In the genomic region with DNA sequence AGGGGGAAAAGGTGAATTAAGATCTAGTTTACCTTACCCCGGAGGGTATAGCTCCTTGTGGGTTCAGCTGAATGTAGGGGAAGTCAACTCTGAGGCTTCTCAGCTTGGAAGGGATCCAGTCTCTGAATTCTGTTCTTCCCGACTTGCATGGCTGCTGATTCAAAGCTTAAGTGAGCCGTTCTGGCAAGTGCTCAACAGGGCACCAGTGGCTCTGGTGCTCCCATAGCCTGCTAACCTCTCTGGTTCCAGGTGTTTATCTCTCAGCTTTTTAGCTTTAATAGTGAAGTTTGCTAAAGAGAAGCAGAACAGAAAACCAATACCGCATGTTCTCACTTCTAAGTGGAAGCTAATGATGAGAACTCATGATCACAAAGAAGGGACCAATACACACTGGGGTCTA, we compare ENCODE assay signal across 19 cellular contexts. TPM values are rescaled to one million over a fixed set of nuclear protein-coding genes. Genes with fewer than 3 reads are reported as not detected.
DNase-seq lines count a peak whose midpoint lies in the region; ATAC-seq, FAIRE-seq and TF ChIP-seq lines count a peak whose summit lies in the region.
"Had no signal": no experiment of that assay in that cellular context is flagged by ENCODE, and none has a peak within 500 bp of the region (broad histone marks: within the 10 kb centered on the region; RNA-seq: fewer than 3 reads in every experiment).

No MANE protein-coding gene starts in this region.

- H3K9me1 ChIP-seq in keratinocyte (ENCODE audit: control insufficient read depth, extremely low read depth, insufficient read depth, low read length) = no peaks in the 10 kb centered on the region

- WGBS in GM23248 (ENCODE audit: low coverage in 1 of 2, low lambda C conversion rate in 2 of 2, missing lambda C conversion rate in 2 of 2), 2 experiments = 53 to 66% methylated on average over 4 of the region's 4 CpGs

- no peaks in the 10 kb centered on the region for H3K27me3 ChIP-seq in keratinocyte (ENCODE audit: control insufficient read depth, extremely low read depth, insufficient read depth, low read length)
- H3K27me3 ChIP-seq in GM23248 (replicated peaks; ENCODE audit: insufficient read depth) = no peaks in the 10 kb centered on the region

- no peak for TF ChIP-seq CTCF in keratinocyte (optimal IDR thresholded peaks at IDR 0.05 in 1 of 3, IDR thresholded peaks at IDR 0.05 in 1 of 3, conservative IDR thresholded peaks at IDR 0.05 in 1 of 3; ENCODE audit: extremely low read depth in 1 of 3, insufficient read depth in 2 of 3, low read length in 3 of 3)

- peak; percentile 15 for DNase-seq in DMS79 (lab: John Stamatoyannopoulos, UW)
- peak; percentile 64 for DNase-seq in astrocyte of the hippocampus (ENCODE audit: low read depth, low spot score)
- DNase-seq in keratinocyte (ENCODE audit: low read depth, low spot score) = no peak
- DNase-seq in GM23248 = no peak
- no peak for DNase-seq in HT-29 (ENCODE audit: low spot score)
- DNase-seq: DMS 273 treated with DMSO at 0.1 percent for 48 hours, EL, NCI-H146, NCI-H2081, NCI-H226, NCI-H526 treated with DMSO at 0.1 percent for 48 hours, OCI-M1, RPMI8226, SIG-M5 had no signal

- H3K9ac ChIP-seq in keratinocyte (ENCODE audit: control insufficient read depth, extremely low read depth, insufficient read depth, low read length) = no peak overlapping the region
- H3K9ac ChIP-seq in GM23248 = no peak overlapping the region

- H3K79me2 ChIP-seq in keratinocyte (ENCODE audit: control insufficient read depth, insufficient read depth, low read length) = no peaks in the 10 kb centered on the region
- H3K79me2 ChIP-seq in GM23248 (ENCODE audit: insufficient read depth) = no peaks in the 10 kb centered on the region

- H4K20me1 ChIP-seq in keratinocyte (ENCODE audit: control insufficient read depth, extremely low read depth, insufficient read depth, low read length) (no peaks in the 10 kb centered on the region), GM23248 (ENCODE audit: insufficient read depth) (no peaks in the 10 kb centered on the region)

- no peaks in the 10 kb centered on the region for H3F3A ChIP-seq in GM23248 (ENCODE audit: insufficient read depth)

- in situ Hi-C loops in GM23248 (cut with MboI) = no loop called here

- H3K36me3 ChIP-seq in keratinocyte (ENCODE audit: control insufficient read depth in 2 of 2, extremely low read depth in 1 of 2, insufficient read depth in 2 of 2, low read length in 2 of 2) (no peaks in the 10 kb centered on the region), GM23248 (ENCODE audit: low read depth) (no peaks in the 10 kb centered on the region)
- H3K36me3 ChIP-seq: HAP-1 had no signal

- H3K4me3 ChIP-seq in keratinocyte (ENCODE audit: control insufficient read depth in 2 of 3, extremely low read depth in 1 of 3, insufficient read depth in 2 of 3, low read depth in 1 of 3, low read length in 3 of 3) = no peak overlapping the region
- no peak overlapping the region for H3K4me3 ChIP-seq in GM23248
- H3K4me3 ChIP-seq: HAP-1 had no signal

- H3K9me3 ChIP-seq in keratinocyte (ENCODE audit: control insufficient read depth, low read depth, low read length) (no peaks in the 10 kb centered on the region), GM23248 (ENCODE audit: low read depth) (no peaks in the 10 kb centered on the region)
- H3K9me3 ChIP-seq: HAP-1 had no signal

- ATAC-seq in HG02870 (IDR thresholded peaks at IDR 0.05; ENCODE audit: unreplicated experiment) (peak; percentile 44), HG02763 (IDR thresholded peaks at IDR 0.05; ENCODE audit: unreplicated experiment) (no peak)

- no peaks in the 10 kb centered on the region for H3K9me2 ChIP-seq in GM23248 (ENCODE audit: insufficient read depth)

- no peak for FAIRE-seq in keratinocyte (lab: Jason Lieb, UNC)

- H3K4me1 ChIP-seq in keratinocyte (ENCODE audit: control insufficient read depth, extremely low read depth, insufficient read depth, low read length) (peaks cover 3% of the 10 kb centered on the region), GM23248 (ENCODE audit: insufficient read depth) (no peaks in the 10 kb centered on the region)
- H3K4me1 ChIP-seq: HAP-1 had no signal

- H3K4me2 ChIP-seq in keratinocyte (ENCODE audit: control insufficient read depth, extremely low read depth, insufficient read depth, low read depth, low read length) = peak overlapping the region; percentile 14
- no peak overlapping the region for H3K4me2 ChIP-seq in GM23248 (ENCODE audit: unreplicated experiment)

- H3K27ac ChIP-seq in keratinocyte (ENCODE audit: control insufficient read depth, insufficient read depth, low read length) (no peak overlapping the region), GM23248 (no peak overlapping the region)
- H3K27ac ChIP-seq: C4-2B, HL-60 had no signal

- dilution Hi-C loops in keratinocyte (cut with MboI; ENCODE audit: extremely low pct_ligation_motif_present, low sequenced_read_pairs) = no loop called here

- H2AFZ ChIP-seq in keratinocyte (ENCODE audit: control insufficient read depth, low read length) (peak overlapping the region; percentile 8), GM23248 (no peak overlapping the region)

RNA-seq across cellular contexts. Expression of a gene that starts 46.3 kb away (rescaled TPM):
- 11.9 to 28.6 TPM (median 14.5 TPM) in 3 replicates for polyA plus RNA-seq in keratinocyte
- polyA plus RNA-seq in keratinocyte (2011; ENCODE audit: low read depth) = 9.2 TPM
- polyA plus RNA-seq in keratinocyte (2011; cell fraction: cytosol; rRNA removed) = 6.2 and 13.6 TPM in 2 replicates
- polyA plus RNA-seq in keratinocyte (2011; cell fraction: nucleus; rRNA removed) = 4.7 and 5.8 TPM in 2 replicates
- polyA plus RNA-seq in keratinocyte (2012; ENCODE audit: low replicate concordance) = 5.2 and 13.6 TPM in 2 replicates
- polyA minus RNA-seq in keratinocyte = 2.7 to 19.9 TPM (median 3.0 TPM) in 3 replicates
- not detected for polyA minus RNA-seq in keratinocyte (2011; cell fraction: cytosol; rRNA and poly(A)+ RNA removed)
- polyA minus RNA-seq in keratinocyte (2011; cell fraction: nucleus; rRNA and poly(A)+ RNA removed) = 1.6 TPM in 1 of 2 replicates, not detected in the other
- total RNA-seq in GM23248 (2014; rRNA removed; shearing (Covaris generic)) = not detected in 2 replicates
- polyA plus RNA-seq in GM23248 (2016; fragmentation: Nextera tagmentation; extraction: Ambion mirVana) = 0.26 and 0.42 TPM in 2 replicates
- total RNA-seq in HT-29 (2014; rRNA removed; shearing (Covaris generic)) = not detected in 2 replicates

Comparison
In these comparisons a context has a peak if more than half of its experiments do, and no peak if none do; other contexts are left out.
1. DNase-seq: peak in DMS79 (single experiment) and astrocyte of the hippocampus (single experiment); none in keratinocyte (single experiment), GM23248 (single experiment) and HT-29 (single experiment).